In the genomic region with DNA sequence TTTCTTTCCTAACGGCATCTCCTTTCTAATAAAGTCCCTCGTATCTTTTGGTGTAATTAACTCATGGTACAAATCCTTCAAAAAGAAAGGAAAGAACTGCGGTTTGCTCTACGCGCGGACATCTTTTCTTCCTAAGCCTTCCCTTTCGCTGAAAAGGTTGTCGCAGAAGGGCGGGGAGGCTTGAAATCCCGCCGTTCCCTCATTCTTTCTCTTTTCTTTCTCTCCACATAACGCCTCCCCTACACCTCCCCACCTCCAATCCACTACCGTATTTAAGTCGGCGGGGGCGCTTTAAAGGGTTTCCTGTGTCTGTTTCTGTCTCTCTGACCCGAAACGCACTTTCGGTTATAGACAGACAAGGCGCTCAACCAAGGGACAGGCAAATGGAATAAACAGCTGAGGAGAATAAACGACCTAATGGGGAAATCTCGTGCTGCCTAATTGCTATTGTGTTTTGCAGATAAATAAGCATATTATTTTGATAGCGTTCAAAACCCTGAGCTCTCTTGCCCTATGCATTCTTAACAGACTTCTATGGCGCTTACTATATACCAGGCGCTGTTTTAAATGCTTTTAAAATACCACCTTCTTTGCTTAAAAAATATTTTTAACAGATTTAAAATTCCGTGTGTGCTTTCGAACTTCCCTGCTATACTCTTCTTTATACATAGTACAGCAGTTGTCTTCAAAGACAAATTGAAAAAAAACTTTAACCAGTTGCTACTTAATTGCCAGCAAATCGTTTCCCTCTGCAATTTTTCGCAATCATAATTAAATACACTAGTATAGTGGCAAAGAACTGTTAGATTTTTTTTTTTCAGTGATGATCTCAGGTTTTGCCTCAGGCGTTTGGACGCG, we compare ENCODE assay signal across 8 cellular contexts. TPM values are rescaled to one million over a fixed set of nuclear protein-coding genes. Genes with fewer than 3 reads are reported as not detected.
DNase-seq lines count a peak whose midpoint lies in the region; ATAC-seq, FAIRE-seq and TF ChIP-seq lines count a peak whose summit lies in the region.

No MANE protein-coding gene starts in this region.

- H3K4me3 ChIP-seq in lower lobe of right lung: peak overlapping the region; percentile 74

- H3K27me3 ChIP-seq in lower lobe of right lung (ENCODE audit: low read depth): peaks cover 66% of the 10 kb centered on the region

- FAIRE-seq in frontal cortex (lab: Jason Lieb, UNC): no peak

- peak overlapping the region; percentile 76 for H3K27ac ChIP-seq in lower lobe of right lung

- intact Hi-C loops in lower lobe of right lung (cut with DNase I): no loop called here

- DNase-seq in GM03348 (ENCODE audit: low spot score): peak; percentile 3
- DNase-seq in LHCN-M2 (ENCODE audit: low read depth): peak; percentile 41
- peak; percentile 72 to 73 for DNase-seq in activated CD4-positive, alpha-beta T cell treated with anti-CD3 and anti-CD28 coated beads for 4 hours
- DNase-seq in dermis blood vessel endothelial cell: peak; percentile 50
- peak; percentile 51 for DNase-seq in lower lobe of right lung
- peak; percentile 24 to 64 (median 51) for DNase-seq in stimulated activated CD4-positive, alpha-beta T cell treated with anti-CD3 and anti-CD28 coated beads, TNF-alpha, amount 100 ng/mL, for 4 hours (ENCODE audit: low read depth in 3 of 3)
- no peak for DNase-seq in frontal cortex (ENCODE audit: low spot score in 2 of 2)

- TF ChIP-seq CTCF in lower lobe of right lung (IDR thresholded peaks at IDR 0.05): no peak

- peaks cover 38% of the 10 kb centered on the region for H3K4me1 ChIP-seq in lower lobe of right lung

- no peaks in the 10 kb centered on the region for H3K9me3 ChIP-seq in lower lobe of right lung

- peak; percentile 62 for ATAC-seq in GM21786 (IDR thresholded peaks at IDR 0.05; ENCODE audit: unreplicated experiment)
- peak in 1 of 2 donors; percentile 31 for ATAC-seq in lower lobe of right lung

- H3K36me3 ChIP-seq in lower lobe of right lung: no peaks in the 10 kb centered on the region

RNA-seq across cellular contexts. Expression of a gene that starts 2.5 kb away (rescaled TPM):
- total RNA-seq in LHCN-M2 (2014; rRNA removed) (not detected in 2 replicates), dermis blood vessel endothelial cell (not detected in 2 replicates), lower lobe of right lung (2.8 TPM), frontal cortex (1.2 TPM)
- not detected for polyA plus RNA-seq in LHCN-M2 (2012)

RNA-seq across cellular contexts. Expression of a gene that starts 43.8 kb away (rescaled TPM):
- total RNA-seq in LHCN-M2 (2014; rRNA removed) (8.0 and 10.1 TPM in 2 replicates), dermis blood vessel endothelial cell (71.6 and 111 TPM in 2 replicates), lower lobe of right lung (64.4 TPM), frontal cortex (27.3 TPM)
- polyA plus RNA-seq in LHCN-M2 (2012): 3.2 TPM

Comparison
In these comparisons a context has a peak if more than half of its experiments do, and no peak if none do; other contexts are left out.
1. DNase-seq: peak in GM03348 (single experiment), LHCN-M2 (single experiment), activated CD4-positive, alpha-beta T cell treated with anti-CD3 and anti-CD28 coated beads for 4 hours (2 of 2), dermis blood vessel endothelial cell (single experiment), lower lobe of right lung (single experiment) and stimulated activated CD4-positive, alpha-beta T cell treated with anti-CD3 and anti-CD28 coated beads, TNF-alpha, amount 100 ng/mL, for 4 hours (3 of 3); none in frontal cortex (0 of 2).